Comparison of ENCODE assay signal across 11 cellular contexts in genomic region chr6:44306710-44307109, GRCh38. TPM values are rescaled to one million over a fixed set of nuclear protein-coding genes. Genes with fewer than 3 reads are reported as not detected.
"Had no signal": no experiment of that assay in that cellular context is flagged by ENCODE, and none has a peak within 500 bp of the region (broad histone marks: within the 10 kb centered on the region; RNA-seq: fewer than 3 reads in every experiment).

No MANE protein-coding gene starts in this region.

- DNase-seq: GM23248, GOT3, H7, HFFc6 had no signal

- H3K4me3 ChIP-seq: GM23248, HAP-1 had no signal

- H3K27ac ChIP-seq: GM23248, HL-60 had no signal

- ATAC-seq: HCT116, HepG2 had no signal

- H3K27ac Mint-ChIP-seq: HFFc6, IgD-negative memory B cell had no signal

- FAIRE-seq: HepG2 had no signal

- H3K27me3 Mint-ChIP-seq: IgD-negative memory B cell had no signal

- H3K4me3 Mint-ChIP-seq: HFFc6, IgD-negative memory B cell had no signal

- H3K9me3 ChIP-seq: HAP-1 had no signal

- H3K9me3 Mint-ChIP-seq: HFFc6, IgD-negative memory B cell had no signal

RNA-seq across cellular contexts. Expression of gene SPATS1, which starts 35.7 kb away (rescaled TPM):
- total RNA-seq: GM23248, H4, H7, HepG2, HFFc6, HT1080 had no signal
- polyA plus RNA-seq: GM23248, HepG2, IgD-negative memory B cell had no signal

RNA-seq across cellular contexts. Expression of gene TMEM151B, which starts 36.5 kb away (rescaled TPM):
- total RNA-seq: GM23248, HepG2, HFFc6, HT1080 had no signal
- polyA plus RNA-seq: GM23248, HepG2, IgD-negative memory B cell had no signal
